ENCODE assay signal across 8 cellular contexts in genomic region chr16:1677942-1678499, GRCh38.
A peak's percentile ranks its signal among the peaks of the same experiment; 100 is the strongest.
DNase-seq lines count a peak whose midpoint lies in the region; ATAC-seq and TF ChIP-seq lines count a peak whose summit lies in the region.

Gene JPT2 (plus strand): TSS chr16:1678279. CDS start chr16:1678313, 34 bp downstream.

- peaks cover 8% of the 10 kb centered on the region for H3K4me1 ChIP-seq in mucosa of stomach (ENCODE audit: control insufficient read depth, insufficient read depth, low read length)

- no peak; the same call in 1 of the 2 replicates for TF ChIP-seq EP300 in Ishikawa (IDR thresholded peaks at IDR 0.05; ENCODE audit: borderline replicate concordance)

- peak; percentile 87 for DNase-seq in DMS 273 treated with DMSO at 0.1 percent for 48 hours (lab: John Stamatoyannopoulos, UW)
- peak; percentile 42 for DNase-seq in OCI-M2 (lab: John Stamatoyannopoulos, UW; ENCODE audit: unreplicated experiment)
- peak; percentile 94 for DNase-seq in activated T-cell treated with anti-CD3 and anti-CD28 coated beads for 4 hours
- DNase-seq in erythroblast (lab: John Stamatoyannopoulos, UW) = peak; percentile 98 to 99
- DNase-seq in stimulated activated CD8-positive, alpha-beta memory T cell treated with anti-CD3 and anti-CD28 coated beads, Interleukin-4, amount 100 ng/mL, for 48 hours = peak; percentile 97

- H3K9ac ChIP-seq in mucosa of stomach (ENCODE audit: low read length) = peak within 1 kb of the TSS; percentile 68

- ATAC-seq in GM21529 (IDR thresholded peaks at IDR 0.05; ENCODE audit: unreplicated experiment) = peak; percentile 88

- no peak for TF ChIP-seq RAD21 in Ishikawa (IDR thresholded peaks at IDR 0.05; ENCODE audit: low read depth)

- H3K9me3 ChIP-seq in mucosa of stomach (ENCODE audit: control insufficient read depth, low read length) = no peaks in the 10 kb centered on the region

- peaks cover 18% of the 10 kb centered on the region for H3K36me3 ChIP-seq in mucosa of stomach (ENCODE audit: control insufficient read depth, insufficient read depth, low read length)

- H3K4me3 ChIP-seq in mucosa of stomach (ENCODE audit: low read length) = peak within 1 kb of the TSS; percentile 87

- peak; percentile 56 for TF ChIP-seq POLR2A in erythroblast (IDR thresholded peaks at IDR 0.05; ENCODE audit: low read length)

- no peaks in the 10 kb centered on the region for H3K27me3 ChIP-seq in mucosa of stomach (ENCODE audit: control insufficient read depth, insufficient read depth, low read length)

TF ChIP-seq in Ishikawa, 13 proteins besides CTCF, POLR2A, EP300 and RAD21:
- TF ChIP-seq USF1 (IDR thresholded peaks at IDR 0.05) (peak; percentile 41; the same call in 1 of the 2 replicates), TCF12 (IDR thresholded peaks at IDR 0.05; ENCODE audit: low read depth) (no peak), REST (IDR thresholded peaks at IDR 0.05; ENCODE audit: low read depth) (no peak), YY1 (IDR thresholded peaks at IDR 0.05; ENCODE audit: low read depth) (peak; percentile 77), TAF1 (IDR thresholded peaks at IDR 0.05; ENCODE audit: low read depth) (peak; percentile 72), CREB1 (IDR thresholded peaks at IDR 0.05; ENCODE audit: low read depth) (peak; percentile 36; the same call in 1 of the 2 replicates), MAX (IDR thresholded peaks at IDR 0.05) (peak; percentile 83), EGR1 (IDR thresholded peaks at IDR 0.05) (peak; percentile 60; the same call in 1 of the 2 replicates)

Comparison
In these comparisons a context has a peak if more than half of its experiments do, and no peak if none do; other contexts are left out.
1. Peak in every context shown above with its lines: DNase-seq, ATAC-seq and H3K4me3 ChIP-seq.
2. DNase-seq: peak in every context shown above with its lines; median percentile 98 in erythroblast; 97 in stimulated activated CD8-positive, alpha-beta memory T cell treated with anti-CD3 and anti-CD28 coated beads, Interleukin-4, amount 100 ng/mL, for 48 hours; 94 in activated T-cell treated with anti-CD3 and anti-CD28 coated beads for 4 hours; 87 in DMS 273 treated with DMSO at 0.1 percent for 48 hours; 42 in OCI-M2.